ENCODE assay signal across 13 cellular contexts in the genomic region with DNA sequence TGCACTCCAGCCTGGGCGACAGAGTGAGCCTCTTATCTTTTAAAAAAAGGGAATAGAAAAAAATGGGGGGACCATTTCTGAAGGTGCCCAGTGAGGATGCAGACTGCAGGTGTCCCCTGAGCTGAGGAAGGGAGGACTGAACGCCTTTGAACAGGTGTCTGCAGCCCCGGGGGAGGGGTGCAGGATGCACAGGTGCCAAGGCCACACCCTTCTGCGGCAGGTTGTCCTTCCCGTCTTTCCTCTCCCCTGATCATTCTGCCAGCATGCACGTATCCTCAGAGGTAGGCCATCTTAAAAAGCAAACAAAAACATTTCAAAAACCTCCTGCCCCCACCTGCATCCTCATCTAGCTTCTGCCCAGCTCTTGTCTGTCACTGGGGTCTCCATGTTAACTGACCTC.
DNase-seq lines count a peak whose midpoint lies in the region; ATAC-seq and TF ChIP-seq lines count a peak whose summit lies in the region.
"Had no signal": no experiment of that assay in that cellular context is flagged by ENCODE, and none has a peak within 500 bp of the region (broad histone marks: within the 10 kb centered on the region; RNA-seq: fewer than 3 reads in every experiment).

No MANE protein-coding gene starts in this region.

- H3K79me2 ChIP-seq in H9 (ENCODE audit: insufficient read depth, low read length) = no peaks in the 10 kb centered on the region

- H3K4ac ChIP-seq in H9 (ENCODE audit: low read depth, low read length) = no peak overlapping the region

- no peak overlapping the region for H3K23ac ChIP-seq in H9 (ENCODE audit: insufficient read length, low read depth, low read length)

- H3K27ac Mint-ChIP-seq in H9 = peak overlapping the region in 2 of 3 experiments; percentile 41 to 70; a peak in 2 of 7 replicates

- H3K9me3 ChIP-seq in H9 (ENCODE audit: control insufficient read depth, low read depth, low read length) = no peaks in the 10 kb centered on the region
- H3K9me3 ChIP-seq: HAP-1, SJSA1 had no signal

- H3K4me1 Mint-ChIP-seq in H9 = no peaks in the 10 kb centered on the region
- H3K4me1 Mint-ChIP-seq: CD4-positive, alpha-beta memory T cell had no signal

- H3K14ac ChIP-seq in H9 (ENCODE audit: insufficient read depth, low read length) = no peak overlapping the region

- no peak overlapping the region for H2BK20ac ChIP-seq in H9 (ENCODE audit: low read depth, low read length, poor library complexity, severe bottlenecking)

- no peak overlapping the region for H4K91ac ChIP-seq in H9 (ENCODE audit: insufficient read length, low read depth, low read length)

- no peak overlapping the region for H4K8ac ChIP-seq in H9 (replicated peaks; ENCODE audit: insufficient read length, low read depth, low read length)

- no peak overlapping the region for H2BK5ac ChIP-seq in H9 (ENCODE audit: insufficient read length, low read length)

- no peak overlapping the region for H2BK12ac ChIP-seq in H9 (ENCODE audit: insufficient read length, low read depth, low read length)

- no peaks in the 10 kb centered on the region for H3K23me2 ChIP-seq in H9 (ENCODE audit: insufficient read length, low read depth, low read length, poor library complexity, severe bottlenecking)

- H3K27me3 Mint-ChIP-seq in H9 (ENCODE audit: low read depth) = no peaks in the 10 kb centered on the region
- H3K27me3 Mint-ChIP-seq: CD4-positive, alpha-beta memory T cell had no signal

- no peak overlapping the region for H2BK15ac ChIP-seq in H9 (ENCODE audit: low read depth, low read length)

- H4K20me1 ChIP-seq in H9 (ENCODE audit: control insufficient read depth, insufficient read depth, insufficient read length) = no peaks in the 10 kb centered on the region

- no peak overlapping the region for H2AFZ ChIP-seq in H9 (ENCODE audit: low read length)

- no peak overlapping the region for H4K5ac ChIP-seq in H9 (ENCODE audit: insufficient read length, low read depth, low read length)

- H3K36me3 Mint-ChIP-seq in H9 (ENCODE audit: insufficient read depth in 1 of 3, low read depth in 3 of 3) = peaks cover 12 to 48% (median 12%) of the 10 kb centered on the region in 3 experiments; a peak in 6 of 7 replicates

- H2AK5ac ChIP-seq in H9 (ENCODE audit: insufficient read length, low read length) = no peak overlapping the region

- no peak overlapping the region for H2BK120ac ChIP-seq in H9 (ENCODE audit: low read depth, low read length, poor library complexity, severe bottlenecking)

- intact Hi-C loops in left colon (cut with DNase I, micrococcal nuclease) = no loop called here

- WGBS in H9 (ENCODE audit: extremely low coverage, insufficient read length, low lambda C conversion rate) = no CpG with 5 or more reads among the region's 6 CpGs

- H3T11ph ChIP-seq in H9 (ENCODE audit: low read length) = no peak overlapping the region

- H3K56ac ChIP-seq in H9 (ENCODE audit: insufficient read length, low read depth, low read length) = no peak overlapping the region

- no peaks in the 10 kb centered on the region for H3K4me1 ChIP-seq in H9 (ENCODE audit: insufficient read depth, low read length)
- H3K4me1 ChIP-seq: HAP-1, SJSA1 had no signal

- DNase-seq in NCI-H1417 (lab: John Stamatoyannopoulos, UW) (peak; percentile 41 to 61 (median 42)), NCI-H1417 treated with DMSO at 0.1 percent for 48 hours (lab: John Stamatoyannopoulos, UW) (no peak), H9 (no peak), NCI-H510A treated with DMSO at 0.1 percent for 48 hours (lab: John Stamatoyannopoulos, UW) (peak; percentile 30), left colon (peak in 1 of 2 donors; percentile 23), D341Med (ENCODE audit: low spot score) (no peak)
- DNase-seq: CD4-positive, alpha-beta memory T cell; NCI-H1436 treated with DMSO at 0.1 percent for 48 hours; NCI-H526 treated with DMSO at 0.1 percent for 48 hours had no signal

- no peak overlapping the region for H3K4me2 ChIP-seq in H9 (ENCODE audit: insufficient read depth, insufficient read length, low read length)

- no peak for TF ChIP-seq CTCF in H9 (conservative IDR thresholded peaks at IDR 0.05)

- H3K27ac ChIP-seq in H9 (ENCODE audit: insufficient read length, low read depth, low read length) = no peak overlapping the region
- H3K27ac ChIP-seq: SJSA1 had no signal

- no peaks in the 10 kb centered on the region for H3K79me1 ChIP-seq in H9 (ENCODE audit: insufficient read depth, low read depth, low read length, poor library complexity, severe bottlenecking)

- no peak overlapping the region for H3K4me3 Mint-ChIP-seq in H9
- H3K4me3 Mint-ChIP-seq: CD4-positive, alpha-beta memory T cell had no signal

- no peak overlapping the region for H3K18ac ChIP-seq in H9 (ENCODE audit: insufficient read length, low read depth, low read length)

- H3K27me3 ChIP-seq in H9 (ENCODE audit: insufficient read depth, low read length) = no peaks in the 10 kb centered on the region
- H3K27me3 ChIP-seq: SJSA1 had no signal

- H3K9ac ChIP-seq in H9 (ENCODE audit: extremely low read depth, insufficient read length, low read length) = no peak overlapping the region

- no peaks in the 10 kb centered on the region for H3K9me3 Mint-ChIP-seq in H9
- H3K9me3 Mint-ChIP-seq: CD4-positive, alpha-beta memory T cell had no signal

- ATAC-seq in left colon (peak; percentile 70), GM19455 (IDR thresholded peaks at IDR 0.05; ENCODE audit: unreplicated experiment) (no peak), GM18867 (IDR thresholded peaks at IDR 0.05; ENCODE audit: unreplicated experiment) (no peak)

Comparison
In these comparisons a context has a peak if more than half of its experiments do, and no peak if none do; other contexts are left out.
1. DNase-seq: peak in NCI-H1417 (3 of 3) and NCI-H510A treated with DMSO at 0.1 percent for 48 hours (single experiment); none in NCI-H1417 treated with DMSO at 0.1 percent for 48 hours (single experiment), H9 (single experiment) and D341Med (single experiment).